In the genomic region with DNA sequence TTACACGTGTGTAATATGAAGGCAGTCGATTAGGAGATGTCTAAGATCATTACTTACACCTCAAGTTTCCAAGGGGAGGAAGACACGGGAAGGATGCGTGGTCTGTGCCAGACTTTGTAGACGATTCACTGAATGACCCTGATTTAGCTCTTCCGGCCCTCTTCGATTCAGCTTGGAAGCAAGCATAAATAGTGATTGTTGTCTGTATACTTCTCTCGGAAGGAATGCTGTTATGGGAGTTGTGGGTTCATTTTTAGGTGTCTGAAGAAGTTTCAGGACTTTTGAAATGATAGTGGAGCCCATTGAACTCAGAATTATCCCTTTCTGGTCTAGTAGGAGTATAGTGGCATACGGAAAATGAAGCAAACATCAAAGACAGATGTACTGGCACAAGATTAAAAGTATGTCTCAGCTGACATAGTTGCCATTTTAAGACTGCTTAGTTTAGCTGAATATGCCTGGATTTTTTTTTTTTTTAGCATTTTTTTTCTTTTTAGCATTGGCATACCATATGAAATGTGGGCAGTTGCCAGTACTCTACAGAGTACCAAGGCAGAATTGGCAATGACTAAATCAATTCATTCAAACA, we compare ENCODE assay signal across 8 cellular contexts. TPM values are rescaled to one million over a fixed set of nuclear protein-coding genes. Genes with fewer than 3 reads are reported as not detected.
DNase-seq lines count a peak whose midpoint lies in the region; ATAC-seq and TF ChIP-seq lines count a peak whose summit lies in the region.

No MANE protein-coding gene starts in this region.

- CTCF ChIA-PET in MCF 10A (lab: Yijun Ruan, JAX): interaction anchor here (0.6 to 1.7 kb wide), 9 partner anchors 8 to 394 kb away, joined by 3 to 5 read pairs (median 3); no protein-coding TSS in a partner anchor

- peak overlapping the region; percentile 96 to 100 for H3K27ac ChIP-seq in lung (ENCODE audit: low read depth in 1 of 2, low read length in 1 of 2)
- H3K27ac ChIP-seq in transverse colon: peak overlapping the region; percentile 96 to 99 (median 98)

- no peak for TF ChIP-seq EP300 in transverse colon (IDR thresholded peaks at IDR 0.05; ENCODE audit: low read depth)

- H3K36me3 ChIP-seq in NT2/D1 (ENCODE audit: insufficient read depth, insufficient read length, low read length) (peaks cover 13% of the 10 kb centered on the region), lung (ENCODE audit: control insufficient read depth in 2 of 2, insufficient read depth in 2 of 2, low read length in 2 of 2) (no peaks in the 10 kb centered on the region), transverse colon (no peaks in the 10 kb centered on the region)

- H3K4me3 ChIP-seq in HFF-Myc (replicated peaks; ENCODE audit: low read depth, low read length) (peak overlapping the region; percentile 94), NT2/D1 (ENCODE audit: insufficient read length, low read depth) (peak overlapping the region; percentile 88), lung (peak overlapping the region; percentile 92), transverse colon (peak overlapping the region; percentile 83 to 94 (median 88))

- H3K9ac ChIP-seq in NT2/D1 (ENCODE audit: insufficient read length, low read depth): peak overlapping the region; percentile 90

- H3K4me1 ChIP-seq in NT2/D1 (ENCODE audit: insufficient read depth, insufficient read length) (no peaks in the 10 kb centered on the region), lung (ENCODE audit: control insufficient read depth in 2 of 2, insufficient read depth in 2 of 2, low read length in 2 of 2) (peaks cover 1 to 3% of the 10 kb centered on the region in 2 donors), transverse colon (peaks cover 12 to 45% (median 34%) of the 10 kb centered on the region in 4 donors)

- H3K4me3 Mint-ChIP-seq in MCF 10A (ENCODE audit: unreplicated experiment): peak overlapping the region; percentile 82

- no peaks in the 10 kb centered on the region for H3K9me3 ChIP-seq in NT2/D1 (ENCODE audit: insufficient read depth, low read length)
- H3K9me3 ChIP-seq in lung (ENCODE audit: control insufficient read depth in 2 of 2, insufficient read depth in 1 of 2, low read length in 1 of 2): no peaks in the 10 kb centered on the region
- H3K9me3 ChIP-seq in transverse colon: no peaks in the 10 kb centered on the region

- 0 to 1% methylated on average over 9 of the region's 9 CpGs for WGBS in lung, 2 donors
- WGBS in transverse colon (ENCODE audit: low coverage in 1 of 2), 2 donors: 0% methylated on average over 1 to 9 of the region's 9 CpGs

- H3K27ac Mint-ChIP-seq in MCF 10A (ENCODE audit: low read depth, unreplicated experiment): peak overlapping the region; percentile 99

- no peak for TF ChIP-seq POLR2A in transverse colon (IDR thresholded peaks at IDR 0.05)

- peak; percentile 2 for DNase-seq in activated CD4-positive, CD25-positive, alpha-beta regulatory T cell treated with anti-CD3 and anti-CD28 coated beads, Interleukin-2, amount 50 U/mL, for 16 hours (ENCODE audit: low read depth, low spot score)
- no peak for DNase-seq in activated CD4-positive, CD25-positive, alpha-beta regulatory T cell treated with anti-CD3 and anti-CD28 coated beads, Interleukin-2, amount 50 U/mL, for 72 hours
- no peak for DNase-seq in HFF-Myc (ENCODE audit: extremely low read depth, low read depth)
- DNase-seq in NT2/D1 (ENCODE audit: low read depth, low spot score): no peak
- no peak for DNase-seq in MCF 10A (ENCODE audit: unreplicated experiment)
- DNase-seq in lung (ENCODE audit: low spot score): no peak
- DNase-seq in transverse colon: no peak
- no peak for DNase-seq in activated gamma-delta T cell treated with Interleukin-2 at 50 U/mL for 16 hours

- no peak for ATAC-seq in lung (ENCODE audit: insufficient read depth, low FRiP score)

- no peaks in the 10 kb centered on the region for H3K27me3 ChIP-seq in NT2/D1 (ENCODE audit: insufficient read depth, insufficient read length)
- no peaks in the 10 kb centered on the region for H3K27me3 ChIP-seq in lung (ENCODE audit: control insufficient read depth, insufficient read depth)
- H3K27me3 ChIP-seq in transverse colon: no peaks in the 10 kb centered on the region

- POLR2A ChIA-PET in MCF 10A (lab: Yijun Ruan, JAX): interaction anchor here (0.6 to 6.3 kb wide), 34 partner anchors 9 to 919 kb away, joined by 3 to 82 read pairs (median 4); partner anchors contain the start of gene COX18

- H3K36me3 Mint-ChIP-seq in MCF 10A (ENCODE audit: insufficient read depth, unreplicated experiment): no peaks in the 10 kb centered on the region

- TSS peak; percentile 73 for BruUV-seq in MCF 10A (replicated peaks; lab: Mats Ljungman, UMichigan)

- peaks cover 10% of the 10 kb centered on the region for H3K4me1 Mint-ChIP-seq in MCF 10A (ENCODE audit: insufficient read depth, unreplicated experiment)

- in situ Hi-C loops in transverse colon (cut with MboI; ENCODE audit: low pct_ligation_motif_present in 1 of 4, low pct_unique_long_range_greater_than_20kb in 1 of 4, low sequenced_read_pairs in 3 of 4): loop anchor here in 3 of 4 donors (10.0 to 25.0 kb wide), 2 partner anchors 185 to 197 kb away; partner anchors contain the start of gene COX18 (in 2 of the 3)

- TF ChIP-seq CTCF in HFF-Myc (IDR thresholded peaks at IDR 0.05; ENCODE audit: low read depth, low read length, missing control alignments): no peak
- TF ChIP-seq CTCF in MCF 10A (IDR thresholded peaks at IDR 0.05; ENCODE audit: unreplicated experiment): no peak
- no peak for TF ChIP-seq CTCF in lung (IDR thresholded peaks at IDR 0.05; ENCODE audit: control extremely low read depth, extremely low read depth)
- TF ChIP-seq CTCF in transverse colon (IDR thresholded peaks at IDR 0.05): no peak

- H3K9me3 Mint-ChIP-seq in MCF 10A (ENCODE audit: unreplicated experiment): no peaks in the 10 kb centered on the region

- intact Hi-C loops in MCF 10A (cut with micrococcal nuclease): loop anchor here (2.0 to 10.0 kb wide), 4 partner anchors 49 to 765 kb away; no protein-coding TSS in a partner anchor
- intact Hi-C loops in transverse colon (cut with DNase I; ENCODE audit: low total_unique reads): no loop called here

- H3K27me3 Mint-ChIP-seq in MCF 10A (ENCODE audit: insufficient read depth, unreplicated experiment): no peaks in the 10 kb centered on the region

RNA-seq across cellular contexts. Expression of gene ANKRD17, which starts 1.0 kb away (rescaled TPM):
- 62.8 and 65.7 TPM in 2 replicates for total RNA-seq in MCF 10A (2022)
- 10 to 100 TPM; 44.9 to 74.4 TPM for total RNA-seq in lung
- 10 to 100 TPM in 1 of 2 donors, 1 to 10 TPM in 1; 7.8 to 18.4 TPM for polyA plus RNA-seq in lung
- total RNA-seq in transverse colon: 10 to 100 TPM; 69.9 to 93.1 (median 74.3) TPM
